In genomic region chrX:40021647-40022046, GRCh38 we compare ENCODE assay signal across 16 cellular contexts.
"Had no signal": no experiment of that assay in that cellular context is flagged by ENCODE, and none has a peak within 500 bp of the region (broad histone marks: within the 10 kb centered on the region; RNA-seq: fewer than 3 reads in every experiment).

No MANE protein-coding gene starts in this region.

- H3K27ac Mint-ChIP-seq: activated naive CD4-positive, alpha-beta T cell treated with anti-CD3 and anti-CD28 coated beads, Interleukin-2, amount 50 U/mL, for 24 hours; dendritic cell treated with granulocyte-macrophage colony-stimulating factor and Interleukin-4, amounts not matched to agents 40 ng/mL and 50 ng/mL, for 4 days; nephron; WTC11 had no signal

- H3K4me3 Mint-ChIP-seq: activated CD4-positive, alpha-beta T cell treated with anti-CD3 and anti-CD28 coated beads, Interleukin-2, amount 10 ng/mL, durations not matched to agents 7 days and 5 days; activated naive CD4-positive, alpha-beta T cell treated with anti-CD3 and anti-CD28 coated beads, Interleukin-2, amount 50 U/mL, for 24 hours; dendritic cell treated with granulocyte-macrophage colony-stimulating factor and Interleukin-4, amounts not matched to agents 40 ng/mL and 50 ng/mL, for 4 days; nephron; WTC11 had no signal

- H3K9me3 Mint-ChIP-seq: activated CD4-positive, alpha-beta T cell treated with anti-CD3 and anti-CD28 coated beads, Interleukin-2, amount 10 ng/mL, durations not matched to agents 7 days and 5 days; activated naive CD4-positive, alpha-beta T cell treated with anti-CD3 and anti-CD28 coated beads, Interleukin-2, amount 50 U/mL, for 24 hours; dendritic cell treated with granulocyte-macrophage colony-stimulating factor and Interleukin-4, amounts not matched to agents 40 ng/mL and 50 ng/mL, for 4 days; WTC11 had no signal

- H3K36me3 Mint-ChIP-seq: activated naive CD4-positive, alpha-beta T cell treated with anti-CD3 and anti-CD28 coated beads, Interleukin-2, amount 50 U/mL, for 24 hours had no signal

- H3K4me1 Mint-ChIP-seq: nephron had no signal

- DNase-seq: activated CD4-positive, alpha-beta T cell treated with anti-CD3 and anti-CD28 coated beads, Interleukin-2, amount 10 ng/mL, durations not matched to agents 7 days and 5 days; amniotic stem cell; effector CD8-positive, alpha-beta T cell; heart left ventricle; kidney; posterior cingulate gyrus; retina; stimulated activated naive CD4-positive, alpha-beta T cell; substantia nigra; tibial artery had no signal

- ATAC-seq: gastroesophageal sphincter, heart left ventricle, left lobe of liver, WTC11 had no signal

- H3K27me3 Mint-ChIP-seq: activated CD4-positive, alpha-beta T cell treated with anti-CD3 and anti-CD28 coated beads, Interleukin-2, amount 10 ng/mL, durations not matched to agents 7 days and 5 days; activated naive CD4-positive, alpha-beta T cell treated with anti-CD3 and anti-CD28 coated beads, Interleukin-2, amount 50 U/mL, for 24 hours had no signal
